29 cellular contexts compared by ENCODE assay signal in genomic region chr3:57402675-57403074, GRCh38.
"Had no signal": no experiment of that assay in that cellular context is flagged by ENCODE, and none has a peak within 500 bp of the region (broad histone marks: within the 10 kb centered on the region; RNA-seq: fewer than 3 reads in every experiment).

No MANE protein-coding gene starts in this region.

- H3K27ac ChIP-seq: hepatocyte, left ventricle myocardium inferior, neural progenitor cell, neutrophil, ovary, right atrium auricular region, spleen, tibial nerve, uterus had no signal

- ATAC-seq: natural killer cell; sciatic nerve; stimulated activated memory B cell treated with anti-CD40 and anti-IgM and Interleukin-4, amounts not matched to agents 10 μg/mL and 1 μg/mL and 100 μg/mL, for 72 hours; stimulated activated naive CD8-positive, alpha-beta T cell treated with anti-CD3 and anti-CD28 coated beads, Interleukin-15, amount 100 ng/mL, for 72 hours had no signal

- H2AFZ ChIP-seq: hepatocyte, neural progenitor cell had no signal

- H3K9ac ChIP-seq: neural progenitor cell had no signal

- H3K4me1 Mint-ChIP-seq: mesothelial cell of epicardium; nephron progenitor cell; neural progenitor cell; stimulated activated memory B cell treated with anti-CD40 and anti-IgM and Interleukin-4, amounts not matched to agents 10 μg/mL and 1 μg/mL and 100 μg/mL, for 72 hours had no signal

- H3K9me3 Mint-ChIP-seq: natural killer cell; stimulated activated naive CD8-positive, alpha-beta T cell treated with anti-CD3 and anti-CD28 coated beads, Interleukin-15, amount 100 ng/mL, for 72 hours; type B pancreatic cell had no signal

- H3K27ac Mint-ChIP-seq: mesothelial cell of epicardium; naive B cell; natural killer cell; nephron progenitor cell; neural progenitor cell; progenitor cell of endocrine pancreas; stimulated activated memory B cell treated with anti-CD40 and anti-IgM and Interleukin-4, amounts not matched to agents 10 μg/mL and 1 μg/mL and 100 μg/mL, for 72 hours; stimulated activated naive CD8-positive, alpha-beta T cell treated with anti-CD3 and anti-CD28 coated beads, Interleukin-15, amount 100 ng/mL, for 72 hours; type B pancreatic cell had no signal

- H3K9me3 ChIP-seq: left ventricle myocardium inferior, neutrophil, ovary, right atrium auricular region, tibial nerve, uterus had no signal

- H3K4me1 ChIP-seq: left ventricle myocardium inferior, neural progenitor cell, right atrium auricular region, uterus had no signal

- DNase-seq: islet precursor cell; left ventricle myocardium inferior; mesendoderm; naive B cell; natural killer cell; nephron progenitor cell; occipital lobe; ovary; small intestine; spleen; stimulated activated CD4-positive, alpha-beta T cell treated with anti-CD3 and anti-CD28 coated beads, Interleukin-1b, Interleukin-23, amount 100 ng/mL, for 48 hours; stimulated activated CD4-positive, alpha-beta T cell treated with anti-CD3 and anti-CD28 coated beads, Interleukin-2, amount 100 ng/mL, for 48 hours; stimulated activated CD4-positive, alpha-beta T cell treated with anti-CD3 and anti-CD28 coated beads, Interleukin-4, amount 100 ng/mL, for 4 hours; stimulated activated CD8-positive, alpha-beta memory T cell treated with anti-CD3 and anti-CD28 coated beads, Interleukin-4, amount 100 ng/mL, for 48 hours; stimulated activated naive CD4-positive, alpha-beta T cell treated with Interleukin-2 at 50 U/mL for 16 hours; stimulated activated naive CD8-positive, alpha-beta T cell treated with anti-CD3 and anti-CD28 coated beads, Interleukin-15, amount 100 ng/mL, for 72 hours; substantia nigra; uterus had no signal

- FAIRE-seq: small intestine had no signal

- H3K4me2 ChIP-seq: hepatocyte, neural progenitor cell had no signal

- H3K27me3 Mint-ChIP-seq: stimulated activated naive CD8-positive, alpha-beta T cell treated with anti-CD3 and anti-CD28 coated beads, Interleukin-15, amount 100 ng/mL, for 72 hours; type B pancreatic cell had no signal

- H3K36me3 Mint-ChIP-seq: naive B cell; natural killer cell; neural progenitor cell; stimulated activated memory B cell treated with anti-CD40 and anti-IgM and Interleukin-4, amounts not matched to agents 10 μg/mL and 1 μg/mL and 100 μg/mL, for 72 hours; type B pancreatic cell had no signal

- H3K4me3 ChIP-seq: hepatocyte, left ventricle myocardium inferior, lung, neural progenitor cell, ovary, right atrium auricular region, spleen, tibial nerve, uterus had no signal

- H3K36me3 ChIP-seq: left ventricle myocardium inferior, neural progenitor cell, neutrophil, ovary, right atrium auricular region, spleen, tibial nerve, uterus had no signal

- H3K4me3 Mint-ChIP-seq: mesothelial cell of epicardium; naive B cell; natural killer cell; nephron progenitor cell; neural progenitor cell; stimulated activated memory B cell treated with anti-CD40 and anti-IgM and Interleukin-4, amounts not matched to agents 10 μg/mL and 1 μg/mL and 100 μg/mL, for 72 hours; stimulated activated naive CD8-positive, alpha-beta T cell treated with anti-CD3 and anti-CD28 coated beads, Interleukin-15, amount 100 ng/mL, for 72 hours; type B pancreatic cell had no signal

- H3K27me3 ChIP-seq: hepatocyte, neutrophil, ovary, right atrium auricular region, spleen, tibial nerve, uterus had no signal

- H3K79me2 ChIP-seq: hepatocyte had no signal
